In genomic region chr9:111952559-111952958, GRCh38 we compare ENCODE assay signal across 16 cellular contexts. TPM values are rescaled to one million over a fixed set of nuclear protein-coding genes. Genes with fewer than 3 reads are reported as not detected.
DNase-seq lines count a peak whose midpoint lies in the region; ATAC-seq and TF ChIP-seq lines count a peak whose summit lies in the region.
"Had no signal": no experiment of that assay in that cellular context is flagged by ENCODE, and none has a peak within 500 bp of the region (broad histone marks: within the 10 kb centered on the region; RNA-seq: fewer than 3 reads in every experiment).

No MANE protein-coding gene starts in this region.

- H3K4me2 ChIP-seq in PC-3 (ENCODE audit: low read length) = no peak overlapping the region
- no peak overlapping the region for H3K4me2 ChIP-seq in mesenchymal stem cell (ENCODE audit: low read length, poor library complexity, severe bottlenecking)

- H2AFZ ChIP-seq in PC-3 (ENCODE audit: low read length) = no peak overlapping the region
- H2AFZ ChIP-seq in mesenchymal stem cell (ENCODE audit: low read depth, low read length) = no peak overlapping the region

- no peaks in the 10 kb centered on the region for H3F3A ChIP-seq in PC-3 (ENCODE audit: low read length, unreplicated experiment)

- H3K36me3 ChIP-seq in PC-3 (ENCODE audit: low read depth, low read length) (no peaks in the 10 kb centered on the region), mesenchymal stem cell (ENCODE audit: control insufficient read depth in 1 of 2, insufficient read depth in 2 of 2, low read depth in 1 of 2, low read length in 2 of 2) (no peaks in the 10 kb centered on the region), prostate gland (no peaks in the 10 kb centered on the region)

- POLR2A ChIA-PET in PC-3 (lab: Charles Lee; ENCODE audit: unreplicated experiment) = interaction anchor here (0.7 kb wide), 1 partner anchor 37 kb away, joined by 4 read pairs; no protein-coding TSS in a partner anchor

- H3K27me3 ChIP-seq in PC-3 (ENCODE audit: low read length) (no peaks in the 10 kb centered on the region), mesenchymal stem cell (ENCODE audit: control insufficient read depth in 1 of 2, insufficient read depth in 1 of 2, low read length in 2 of 2) (no peaks in the 10 kb centered on the region), prostate gland (replicated peaks; ENCODE audit: insufficient read depth) (no peaks in the 10 kb centered on the region)

- no peak overlapping the region for H2BK120ac ChIP-seq in mesenchymal stem cell (ENCODE audit: low read depth, low read length)

- in situ Hi-C loops in Caki2 (cut with HindIII; ENCODE audit: low pct_unique_long_range_greater_than_20kb, low sequenced_read_pairs) = no loop called here

- no peak overlapping the region for H3K4ac ChIP-seq in mesenchymal stem cell (ENCODE audit: low read depth in 1 of 2, low read length in 2 of 2)

- intact Hi-C loops in PC-3 (cut with micrococcal nuclease) (no loop called here), posterior vena cava (cut with DNase I) (no loop called here), prostate gland (cut with DNase I) (no loop called here)

- no peaks in the 10 kb centered on the region for H3K79me2 ChIP-seq in PC-3 (ENCODE audit: low read length)

- ATAC-seq in PC-3 = no peak

- H3K4me1 Mint-ChIP-seq in T-helper 2 cell treated with Interferon-gamma antibody and Interleukin-4, amounts not matched to agents 5 μg/mL and 100 μg/mL, for 36 hours (ENCODE audit: low read depth) = peaks cover under 1% of the 10 kb centered on the region

- no peaks in the 10 kb centered on the region for H3K9me3 Mint-ChIP-seq in T-helper 2 cell treated with Interferon-gamma antibody and Interleukin-4, amounts not matched to agents 5 μg/mL and 100 μg/mL, for 36 hours
- H3K9me3 Mint-ChIP-seq: activated T-helper 2 cell treated with anti-CD3 and anti-CD28 coated beads, Interferon-gamma antibody, Interleukin-2, Interleukin-4, amounts not matched to agents 10 μg/mL and 5 μg/mL and 100 μg/mL, durations not matched to agents 14 hours and 24 hours and 36 hours had no signal

- peaks cover 4% of the 10 kb centered on the region for H3K27me3 Mint-ChIP-seq in T-helper 2 cell treated with Interferon-gamma antibody and Interleukin-4, amounts not matched to agents 5 μg/mL and 100 μg/mL, for 36 hours (ENCODE audit: low read depth)

- H3K9me3 ChIP-seq in PC-3 (ENCODE audit: low read length) = no peaks in the 10 kb centered on the region
- H3K9me3 ChIP-seq in mesenchymal stem cell (ENCODE audit: control insufficient read depth, low read length) = no peaks in the 10 kb centered on the region
- H3K9me3 ChIP-seq in prostate gland = no peaks in the 10 kb centered on the region

- DNase-seq in Caki2 (ENCODE audit: low read depth) (peak; percentile 65), PC-3 (peak; percentile 67), choroid plexus epithelial cell (ENCODE audit: low read depth) (peak; percentile 80), mesenchymal stem cell (peak; percentile 79), posterior vena cava (ENCODE audit: low spot score) (no peak), prostate gland (ENCODE audit: low spot score) (no peak), nucleus accumbens (lab: John Stamatoyannopoulos, UW) (no peak)
- no peak for DNase-seq in T-helper 2 cell treated with Interferon-gamma antibody and Interleukin-4, amounts not matched to agents 5 μg/mL and 100 μg/mL, for 36 hours (ENCODE audit: low spot score)
- DNase-seq: aorta, C1 segment of cervical spinal cord, DND-41, midbrain, NCI-H1048, posterior cingulate gyrus had no signal

- no peak overlapping the region for H3K4me3 Mint-ChIP-seq in T-helper 2 cell treated with Interferon-gamma antibody and Interleukin-4, amounts not matched to agents 5 μg/mL and 100 μg/mL, for 36 hours

- no peak overlapping the region for H4K91ac ChIP-seq in mesenchymal stem cell (ENCODE audit: low read length)

- H3K9ac ChIP-seq in PC-3 (ENCODE audit: low read length) (no peak overlapping the region), mesenchymal stem cell (ENCODE audit: low read length) (no peak overlapping the region)

- no peak overlapping the region for H2AK5ac ChIP-seq in mesenchymal stem cell (ENCODE audit: low read length, severe bottlenecking)

- H2BK12ac ChIP-seq in mesenchymal stem cell (ENCODE audit: low read length in 2 of 2) = no peak overlapping the region

- no peak overlapping the region for H2BK15ac ChIP-seq in mesenchymal stem cell (ENCODE audit: low read depth, poor library complexity, severe bottlenecking)

- H3K79me1 ChIP-seq in mesenchymal stem cell (replicated peaks; ENCODE audit: low read length, poor library complexity, severe bottlenecking) = peaks cover 1% of the 10 kb centered on the region

- 61% methylated on average over 3 of the region's 3 CpGs for WGBS in mesenchymal stem cell
- WGBS in prostate gland = 78% methylated on average over 3 of the region's 3 CpGs

- no peak overlapping the region for H3K18ac ChIP-seq in mesenchymal stem cell (ENCODE audit: low read depth in 1 of 2, low read length in 2 of 2)

- H2BK5ac ChIP-seq in mesenchymal stem cell (ENCODE audit: low read depth, low read length, poor library complexity, severe bottlenecking) = no peak overlapping the region

- H4K8ac ChIP-seq in mesenchymal stem cell (ENCODE audit: low read length) = no peak overlapping the region

- no peaks in the 10 kb centered on the region for H3K36me3 Mint-ChIP-seq in T-helper 2 cell treated with Interferon-gamma antibody and Interleukin-4, amounts not matched to agents 5 μg/mL and 100 μg/mL, for 36 hours (ENCODE audit: low read depth)

- BruUV-seq in PC-3 (replicated peaks; lab: Mats Ljungman, UMichigan) = no TSS peak

- TF ChIP-seq POLR2A in prostate gland (IDR thresholded peaks at IDR 0.05) = no peak

- TF ChIP-seq CTCF in PC-3 (conservative IDR thresholded peaks at IDR 0.05; ENCODE audit: low read depth, low read length) (no peak), choroid plexus epithelial cell (conservative IDR thresholded peaks at IDR 0.05; ENCODE audit: low read depth, low read length) (no peak), prostate gland (IDR thresholded peaks at IDR 0.05) (no peak)

- no peak overlapping the region for H3K27ac Mint-ChIP-seq in T-helper 2 cell treated with Interferon-gamma antibody and Interleukin-4, amounts not matched to agents 5 μg/mL and 100 μg/mL, for 36 hours
- H3K27ac Mint-ChIP-seq: activated T-helper 2 cell treated with anti-CD3 and anti-CD28 coated beads, Interferon-gamma antibody, Interleukin-2, Interleukin-4, amounts not matched to agents 10 μg/mL and 5 μg/mL and 100 μg/mL, durations not matched to agents 14 hours and 24 hours and 36 hours had no signal

- H3K9me2 ChIP-seq in PC-3 (replicated peaks; ENCODE audit: low read length) = no peaks in the 10 kb centered on the region

- H3K4me1 ChIP-seq in PC-3 (ENCODE audit: insufficient read depth, low read length) (peaks cover 9% of the 10 kb centered on the region), mesenchymal stem cell (ENCODE audit: control insufficient read depth, insufficient read depth, low read depth, low read length) (peaks cover 4% of the 10 kb centered on the region), prostate gland (replicated peaks) (no peaks in the 10 kb centered on the region)

- H4K20me1 ChIP-seq in PC-3 (ENCODE audit: low read length) = no peaks in the 10 kb centered on the region

- CTCF ChIA-PET in PC-3 (lab: Charles Lee) = no interaction called here

- H3K4me3 ChIP-seq in PC-3 (ENCODE audit: low read length) = no peak overlapping the region
- H3K4me3 ChIP-seq in choroid plexus epithelial cell (ENCODE audit: low read depth, low read length) = no peak overlapping the region
- no peak overlapping the region for H3K4me3 ChIP-seq in mesenchymal stem cell (ENCODE audit: insufficient read depth in 1 of 2, low read depth in 1 of 2, low read length in 2 of 2)
- no peak overlapping the region for H3K4me3 ChIP-seq in prostate gland
- H3K4me3 ChIP-seq: SK-N-MC had no signal

- no peak overlapping the region for H3K23ac ChIP-seq in mesenchymal stem cell (ENCODE audit: low read length in 2 of 2)

- H3K27ac ChIP-seq in PC-3 (ENCODE audit: low read length) = peak overlapping the region; percentile 35
- peak overlapping the region; percentile 65 for H3K27ac ChIP-seq in mesenchymal stem cell (ENCODE audit: low read length, poor library complexity, severe bottlenecking)
- no peak overlapping the region for H3K27ac ChIP-seq in prostate gland
- H3K27ac ChIP-seq: SK-N-MC had no signal

- no peak overlapping the region for H3K14ac ChIP-seq in mesenchymal stem cell (ENCODE audit: low read length in 2 of 2)

RNA-seq across cellular contexts. Expression of gene UGCG, which starts 55.9 kb away (rescaled TPM):
- 65.0 and 69.8 TPM in 2 replicates for total RNA-seq in Caki2 (2014; rRNA removed; shearing (Covaris generic); ENCODE audit: low replicate concordance)
- total RNA-seq in PC-3 (2014; rRNA removed) = 27.0 and 29.4 TPM in 2 replicates
- polyA plus RNA-seq in mesenchymal stem cell (2013, experiment 1 of 2) = 44.2 TPM
- 45.8 TPM for polyA plus RNA-seq in mesenchymal stem cell (2013, experiment 2 of 2)
- total RNA-seq in posterior vena cava = 10 to 100 TPM; 21.0 to 32.7 TPM
- 10 to 100 TPM; 23.9 to 42.6 TPM for total RNA-seq in prostate gland

Comparison
In these comparisons a context has a peak if more than half of its experiments do, and no peak if none do; other contexts are left out.
1. DNase-seq: peak in Caki2 (single experiment), PC-3 (single experiment), choroid plexus epithelial cell (single experiment) and mesenchymal stem cell (single experiment); none in posterior vena cava (single experiment), T-helper 2 cell treated with Interferon-gamma antibody and Interleukin-4, amounts not matched to agents 5 μg/mL and 100 μg/mL, for 36 hours (single experiment), prostate gland (single experiment) and nucleus accumbens (0 of 56).
2. H3K27ac ChIP-seq: peak in PC-3 (single experiment) and mesenchymal stem cell (single experiment); none in prostate gland (0 of 2).